In the genomic region with DNA sequence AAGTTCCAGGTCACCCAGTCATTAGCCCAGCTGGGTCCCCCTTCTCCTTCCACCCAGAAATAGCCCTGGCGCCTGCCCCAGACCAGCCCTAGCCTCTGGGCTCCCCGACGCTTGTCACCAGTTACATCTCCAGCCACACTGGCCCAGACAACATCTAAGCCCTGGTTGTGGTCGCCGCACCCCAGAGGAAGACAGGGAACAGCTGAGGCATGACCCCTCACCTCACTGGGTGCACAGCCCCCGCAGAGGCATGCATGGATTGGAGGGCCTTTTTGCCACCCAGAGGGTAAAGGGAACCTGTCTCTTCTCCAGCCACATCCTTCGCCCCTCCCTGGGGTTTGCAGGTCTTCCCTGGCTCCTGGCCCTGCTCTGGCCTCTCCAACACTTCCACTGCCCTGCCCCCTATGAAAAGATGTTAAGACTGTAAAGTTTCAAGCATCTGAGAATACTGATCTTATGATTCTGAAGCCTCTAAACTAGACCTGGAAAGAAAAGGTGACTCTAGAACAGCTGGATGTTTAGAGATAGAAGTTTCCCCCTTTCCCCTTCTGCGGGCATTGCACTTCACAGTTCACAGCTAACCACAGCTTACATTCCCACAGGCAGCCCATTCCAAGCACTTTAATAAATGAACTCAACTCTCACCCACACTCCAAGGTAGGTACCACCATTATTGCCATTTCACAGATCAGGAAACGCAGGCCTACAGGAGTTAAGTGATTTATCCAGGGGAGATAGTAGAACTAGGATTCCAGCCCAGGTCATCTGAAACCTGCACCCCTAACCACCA, we compare ENCODE assay signal across 1 cellular context.
TF ChIP-seq lines count a peak whose summit lies in the region.

No MANE protein-coding gene starts in this region.

TF ChIP-seq in A549, 52 proteins besides CTCF, POLR2A, EP300 and RAD21 (continued from another document):
- TF ChIP-seq, protein P1, sequence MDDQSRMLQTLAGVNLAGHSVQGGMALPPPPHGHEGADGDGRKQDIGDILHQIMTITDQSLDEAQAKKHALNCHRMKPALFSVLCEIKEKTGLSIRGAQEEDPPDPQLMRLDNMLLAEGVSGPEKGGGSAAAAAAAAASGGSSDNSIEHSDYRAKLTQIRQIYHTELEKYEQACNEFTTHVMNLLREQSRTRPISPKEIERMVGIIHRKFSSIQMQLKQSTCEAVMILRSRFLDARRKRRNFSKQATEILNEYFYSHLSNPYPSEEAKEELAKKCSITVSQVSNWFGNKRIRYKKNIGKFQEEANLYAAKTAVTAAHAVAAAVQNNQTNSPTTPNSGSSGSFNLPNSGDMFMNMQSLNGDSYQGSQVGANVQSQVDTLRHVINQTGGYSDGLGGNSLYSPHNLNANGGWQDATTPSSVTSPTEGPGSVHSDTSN (IDR thresholded peaks at IDR 0.05): no peak
- no peak for TF ChIP-seq ZSCAN20 (CRISPR knock-in tag; IDR thresholded peaks at IDR 0.05)
- no peak for TF ChIP-seq NPAS2 (CRISPR knock-in tag; IDR thresholded peaks at IDR 0.05; ENCODE audit: borderline replicate concordance)
- no peak for TF ChIP-seq HDAC2 (IDR thresholded peaks at IDR 0.05)
- TF ChIP-seq, protein P2, sequence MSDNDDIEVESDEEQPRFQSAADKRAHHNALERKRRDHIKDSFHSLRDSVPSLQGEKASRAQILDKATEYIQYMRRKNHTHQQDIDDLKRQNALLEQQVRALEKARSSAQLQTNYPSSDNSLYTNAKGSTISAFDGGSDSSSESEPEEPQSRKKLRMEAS (IDR thresholded peaks at IDR 0.05): no peak
